11 cellular contexts compared by ENCODE assay signal in genomic region chr5:72246239-72246580, GRCh38.
A peak's percentile ranks its signal among the peaks of the same experiment; 100 is the strongest.
DNase-seq lines count a peak whose midpoint lies in the region; TF ChIP-seq lines count a peak whose summit lies in the region.
"Had no signal": no experiment of that assay in that cellular context is flagged by ENCODE, and none has a peak within 500 bp of the region (broad histone marks: within the 10 kb centered on the region; RNA-seq: fewer than 3 reads in every experiment).

No MANE protein-coding gene starts in this region.

- TF ChIP-seq POLR2A in sigmoid colon (IDR thresholded peaks at IDR 0.05), result no peak

- H3K9me3 ChIP-seq in sigmoid colon, result no peaks in the 10 kb centered on the region
- H3K9me3 ChIP-seq in neuronal stem cell (replicated peaks in 1 of 2; ENCODE audit: control insufficient read depth in 2 of 2, insufficient read depth in 1 of 2, low read depth in 1 of 2, low read length in 2 of 2), result no peaks in the 10 kb centered on the region
- H3K9me3 ChIP-seq: SJCRH30 had no signal

- H3K9me3 Mint-ChIP-seq in CD14-positive monocyte, result no peaks in the 10 kb centered on the region
- H3K9me3 Mint-ChIP-seq: activated T-helper 1 cell treated with anti-CD3 and anti-CD28 coated beads, Interleukin-12 subunit alpha, Interleukin-12 subunit beta, Interleukin-2, Interleukin-4 antibody, amounts not matched to agents 30 ng/mL and 10 ng/mL and 1 ng/mL, durations not matched to agents 14 hours and 24 hours and 36 hours had no signal

- no peaks in the 10 kb centered on the region for H3K27me3 ChIP-seq in dorsolateral prefrontal cortex
- H3K27me3 ChIP-seq in sigmoid colon, result no peaks in the 10 kb centered on the region
- no peaks in the 10 kb centered on the region for H3K27me3 ChIP-seq in neuronal stem cell (ENCODE audit: control insufficient read depth in 3 of 3, insufficient read depth in 3 of 3, low read depth in 1 of 3, low read length in 3 of 3)
- H3K27me3 ChIP-seq: SJCRH30 had no signal

- WGBS in sigmoid colon, 2 donors, result 76 to 78% methylated on average over 1 of the region's 1 CpG
- no CpG with 5 or more reads among the region's 1 CpG for WGBS in neuronal stem cell (ENCODE audit: extremely low coverage in 2 of 2, insufficient read length in 2 of 2, insufficient replicate concordance in 1 of 2), 2 donors

- no peak overlapping the region for H4K91ac ChIP-seq in neuronal stem cell (ENCODE audit: low read depth, low read length, poor library complexity)

- H2BK120ac ChIP-seq in neuronal stem cell (ENCODE audit: low read depth, low read length), result no peak overlapping the region

- H3K4me1 ChIP-seq in sigmoid colon, result peaks cover 0 to 71% (median 58%) of the 10 kb centered on the region in 4 donors
- H3K4me1 ChIP-seq in neuronal stem cell (ENCODE audit: control insufficient read depth in 2 of 2, insufficient read depth in 1 of 2, low read depth in 1 of 2, low read length in 2 of 2), result peaks cover 25 to 49% of the 10 kb centered on the region in 2 donors

- no peak overlapping the region for H2AK5ac ChIP-seq in neuronal stem cell (ENCODE audit: low read depth, low read length)

- H3K4me1 Mint-ChIP-seq in CD14-positive monocyte, result peaks cover 3% of the 10 kb centered on the region

- H3K4me2 ChIP-seq in neuronal stem cell (ENCODE audit: insufficient read depth, low read length, poor library complexity, severe bottlenecking), result no peak overlapping the region

- H2BK5ac ChIP-seq in neuronal stem cell (ENCODE audit: low read length), result no peak overlapping the region

- H3K23ac ChIP-seq in neuronal stem cell (ENCODE audit: low read depth, low read length, poor library complexity), result no peak overlapping the region

- H3K27ac ChIP-seq in dorsolateral prefrontal cortex, result peak overlapping the region in 56 of 59 donors; percentile 14 to 98 (median 82)
- H3K27ac ChIP-seq in sigmoid colon, result peak overlapping the region; percentile 72 to 83 (median 76)
- no peak overlapping the region for H3K27ac ChIP-seq in neuronal stem cell (replicated peaks; ENCODE audit: low read length)
- H3K27ac ChIP-seq: SJCRH30 had no signal

- no peak overlapping the region for H3K14ac ChIP-seq in neuronal stem cell (ENCODE audit: low read length)

- H2BK12ac ChIP-seq in neuronal stem cell (ENCODE audit: low read length), result no peak overlapping the region

- H3K36me3 ChIP-seq in sigmoid colon, result no peaks in the 10 kb centered on the region
- no peaks in the 10 kb centered on the region for H3K36me3 ChIP-seq in neuronal stem cell (replicated peaks in 1 of 2; ENCODE audit: control insufficient read depth in 2 of 2, insufficient read depth in 2 of 2, low read length in 2 of 2)
- H3K36me3 ChIP-seq: SJCRH30 had no signal

- H3K4me3 ChIP-seq in dorsolateral prefrontal cortex, result peak overlapping the region in 1 of 59 donors; percentile 4
- no peak overlapping the region for H3K4me3 ChIP-seq in sigmoid colon
- H3K4me3 ChIP-seq in neuronal stem cell (ENCODE audit: low read length in 2 of 2), result no peak overlapping the region
- H3K4me3 ChIP-seq: SJCRH30 had no signal

- no peak overlapping the region for H3K4me3 Mint-ChIP-seq in CD14-positive monocyte
- H3K4me3 Mint-ChIP-seq: activated T-helper 1 cell treated with anti-CD3 and anti-CD28 coated beads, Interleukin-12 subunit alpha, Interleukin-12 subunit beta, Interleukin-2, Interleukin-4 antibody, amounts not matched to agents 30 ng/mL and 10 ng/mL and 1 ng/mL, durations not matched to agents 14 hours and 24 hours and 36 hours had no signal

- peak in 1 of 4 donors; percentile 42 for TF ChIP-seq EP300 in sigmoid colon (IDR thresholded peaks at IDR 0.05)

- peaks cover 8 to 13% of the 10 kb centered on the region in 2 donors for H3K36me3 Mint-ChIP-seq in CD14-positive monocyte

- TF ChIP-seq CTCF in GM13976 (IDR thresholded peaks at IDR 0.05; ENCODE audit: borderline replicate concordance, control extremely low read depth, extremely low read depth, insufficient read depth, missing control alignments) (no peak), dorsolateral prefrontal cortex (IDR thresholded peaks at IDR 0.05 in 54 of 56, conservative IDR thresholded peaks at IDR 0.05 in 2 of 56; ENCODE audit: low read depth in 1 of 56, partially characterized antibody in 56 of 56) (peak in 6 of 56 donors; percentile 11 to 35 (median 22)), sigmoid colon (IDR thresholded peaks at IDR 0.05) (no peak), CD14-positive monocyte (IDR thresholded peaks at IDR 0.05) (no peak)

- no peak overlapping the region for H4K8ac ChIP-seq in neuronal stem cell (ENCODE audit: low read depth, low read length)

- H3K9ac ChIP-seq in neuronal stem cell (ENCODE audit: low read depth, low read length, poor library complexity), result no peak overlapping the region

- DNase-seq in GM13976 (ENCODE audit: low spot score), result peak; percentile 21
- DNase-seq in NCI-H2227 treated with DMSO at 0.1 percent for 48 hours (lab: John Stamatoyannopoulos, UW), result peak; percentile 22
- no peak for DNase-seq in dorsolateral prefrontal cortex
- DNase-seq in sigmoid colon, result no peak
- DNase-seq in neuronal stem cell (ENCODE audit: low spot score), result no peak
- no peak for DNase-seq in CD14-positive monocyte (ENCODE audit: low spot score)
- DNase-seq in NCI-H526 (lab: John Stamatoyannopoulos, UW), result no peak
- no peak for DNase-seq in occipital lobe (lab: John Stamatoyannopoulos, UW)
- DNase-seq: SJCRH30; stimulated activated naive CD4-positive, alpha-beta T cell treated with Interleukin-2 at 50 U/mL for 16 hours had no signal

- no peaks in the 10 kb centered on the region for H3K27me3 Mint-ChIP-seq in CD14-positive monocyte (ENCODE audit: low read depth in 3 of 3)

- H2AFZ ChIP-seq in neuronal stem cell (ENCODE audit: low read length), result no peak overlapping the region

- H3K4ac ChIP-seq in neuronal stem cell (ENCODE audit: low read length), result no peak overlapping the region

- no peak overlapping the region for H3K27ac Mint-ChIP-seq in CD14-positive monocyte
- H3K27ac Mint-ChIP-seq: activated T-helper 1 cell treated with anti-CD3 and anti-CD28 coated beads, Interleukin-12 subunit alpha, Interleukin-12 subunit beta, Interleukin-2, Interleukin-4 antibody, amounts not matched to agents 30 ng/mL and 10 ng/mL and 1 ng/mL, durations not matched to agents 14 hours and 24 hours and 36 hours had no signal

- no peaks in the 10 kb centered on the region for H3K79me1 ChIP-seq in neuronal stem cell (ENCODE audit: low read depth, low read length)

- H3K18ac ChIP-seq in neuronal stem cell (ENCODE audit: low read length), result no peak overlapping the region

- H2BK15ac ChIP-seq in neuronal stem cell (ENCODE audit: low read length), result no peak overlapping the region

- intact Hi-C loops in dorsolateral prefrontal cortex (cut with DNase I) (loop anchor here (10.0 kb wide), 2 partner anchors 59 to 101 kb away; no protein-coding TSS in a partner anchor), sigmoid colon (cut with DNase I) (loop anchor here (1.0 to 5.0 kb wide), 5 partner anchors 36 to 463 kb away; partner anchors contain the start of gene MAP1B), CD14-positive monocyte (cut with micrococcal nuclease) (no loop called here)

- in situ Hi-C loops in GM13976 (cut with MboI; ENCODE audit: low sequenced_read_pairs, unreplicated experiment), result no loop called here

Comparison
In these comparisons a context has a peak if more than half of its experiments do, and no peak if none do; other contexts are left out.
1. DNase-seq: peak in GM13976 (single experiment) and NCI-H2227 treated with DMSO at 0.1 percent for 48 hours (single experiment); none in dorsolateral prefrontal cortex (0 of 10), sigmoid colon (single experiment), neuronal stem cell (single experiment), CD14-positive monocyte (single experiment), NCI-H526 (0 of 2) and occipital lobe (single experiment).
2. intact Hi-C loops: an anchor here in dorsolateral prefrontal cortex (10.0 kb wide) and sigmoid colon (1.0 to 5.0 kb wide); none called in CD14-positive monocyte.